Comparison of ENCODE assay signal across 25 cellular contexts in genomic region chr3:128362026-128362965, GRCh38.
DNase-seq lines count a peak whose midpoint lies in the region; FAIRE-seq and TF ChIP-seq lines count a peak whose summit lies in the region.
"Had no signal": no experiment of that assay in that cellular context is flagged by ENCODE, and none has a peak within 500 bp of the region (broad histone marks: within the 10 kb centered on the region; RNA-seq: fewer than 3 reads in every experiment).

No MANE protein-coding gene starts in this region.

- 96 to 99% (median 97%) methylated on average over 12 to 16 of the region's 16 CpGs for WGBS in spleen, 5 donors

- no peaks in the 10 kb centered on the region for H3K27me3 ChIP-seq in spleen (replicated peaks in 1 of 7)
- H3K27me3 ChIP-seq: BLaER1 had no signal

- peaks cover 0 to under 1% of the 10 kb centered on the region in 2 donors for H3K4me1 ChIP-seq in kidney (ENCODE audit: control insufficient read depth in 1 of 2, insufficient read depth in 1 of 2, low read depth in 1 of 2, low read length in 2 of 2)
- H3K4me1 ChIP-seq in spleen: no peaks in the 10 kb centered on the region

- intact Hi-C loops in kidney (cut with DNase I): no loop called here
- intact Hi-C loops in spleen (cut with DNase I; ENCODE audit: low total_unique reads): no loop called here

- TF ChIP-seq POLR2A in spleen (IDR thresholded peaks at IDR 0.05): no peak

- H3K27ac ChIP-seq in VCaP (peak overlapping the region; percentile 81), kidney (ENCODE audit: low read depth in 2 of 2, low read length in 2 of 2) (no peak overlapping the region), spleen (no peak overlapping the region)
- H3K27ac ChIP-seq: BLaER1, HL-60, SK-N-MC had no signal

- TF ChIP-seq CTCF in VCaP (conservative IDR thresholded peaks at IDR 0.05) (no peak), kidney (IDR thresholded peaks at IDR 0.05; ENCODE audit: borderline replicate concordance, extremely low read depth, insufficient read depth) (no peak), spleen (IDR thresholded peaks at IDR 0.05 in 8 of 11, conservative IDR thresholded peaks at IDR 0.05 in 3 of 11) (no peak)

- H3K36me3 ChIP-seq in kidney (ENCODE audit: control insufficient read depth in 1 of 2, insufficient read depth in 2 of 2, low read length in 2 of 2): peaks cover 0 to 3% of the 10 kb centered on the region in 2 donors
- peaks cover 0 to 76% (median 7%) of the 10 kb centered on the region in 6 donors for H3K36me3 ChIP-seq in spleen

- no peak overlapping the region for H3K9ac ChIP-seq in kidney (ENCODE audit: low read length in 2 of 2)
- H3K9ac ChIP-seq: BLaER1 had no signal

- FAIRE-seq in kidney (lab: Jason Lieb, UNC): no peak
- FAIRE-seq in RCC 7860 (lab: Jason Lieb, UNC): no peak
- FAIRE-seq: G401.6, GM12892, H1 had no signal

- DNase-seq in HT-29 (ENCODE audit: low spot score) (peak; percentile 49), kidney (peak; percentile 43), spleen (peak; percentile 49), RCC 7860 (ENCODE audit: low spot score) (no peak), iPS-NIHi7 (ENCODE audit: extremely low spot score) (no peak), NCI-H446 treated with DMSO at 0.1 percent for 48 hours (lab: John Stamatoyannopoulos, UW) (no peak)
- DNase-seq: Calu3; CD8-positive, alpha-beta T cell; DMS153; KG1; NCI-H1092 treated with DMSO at 0.1 percent for 48 hours; NCI-H1436 treated with DMSO at 0.1 percent for 48 hours; NCI-H2029 treated with DMSO at 0.1 percent for 48 hours; NCI-H226; NCI-H524; NCI-H774; NK-92 treated with Interleukin-12 subunit alpha and Interleukin-12 subunit beta, amount 100 ng/mL, for 24 hours; Right ventricle myocardium superior had no signal

- no peak overlapping the region for H3K4me3 ChIP-seq in kidney (ENCODE audit: low read length in 2 of 2)
- H3K4me3 ChIP-seq in spleen: no peak overlapping the region
- H3K4me3 ChIP-seq: BLaER1, SK-N-MC had no signal

- H3K9me3 ChIP-seq in kidney (ENCODE audit: control insufficient read depth in 1 of 2, low read length in 2 of 2) (no peaks in the 10 kb centered on the region), spleen (no peaks in the 10 kb centered on the region)
- H3K9me3 ChIP-seq: BLaER1 had no signal

Comparison
In these comparisons a context has a peak if more than half of its experiments do, and no peak if none do; other contexts are left out.
1. DNase-seq: peak in HT-29 (single experiment), kidney (single experiment) and spleen (single experiment); none in RCC 7860 (single experiment), iPS-NIHi7 (single experiment) and NCI-H446 treated with DMSO at 0.1 percent for 48 hours (single experiment).